ENCODE assay signal across 1 cellular context in genomic region chr13:114030666-114031610, GRCh38.
A peak's percentile ranks its signal among the peaks of the same experiment; 100 is the strongest.
TF ChIP-seq lines count a peak whose summit lies in the region.

No MANE protein-coding gene starts in this region.

TF ChIP-seq in GM12878, 131 proteins besides CTCF, POLR2A, EP300 and RAD21:
- TF ChIP-seq RFX5 (IDR thresholded peaks at IDR 0.05; ENCODE audit: low read depth, low read length), result no peak
- TF ChIP-seq HSF1 (IDR thresholded peaks at IDR 0.05; ENCODE audit: low read depth, low read length), result no peak
- TF ChIP-seq NFXL1 (IDR thresholded peaks at IDR 0.05; ENCODE audit: borderline replicate concordance), result no peak
- TF ChIP-seq HCFC1 (IDR thresholded peaks at IDR 0.05; ENCODE audit: low read length), result no peak
- no peak for TF ChIP-seq BCL11A (IDR thresholded peaks at IDR 0.05; ENCODE audit: low read depth, low read length)
- TF ChIP-seq ZNF622 (IDR thresholded peaks at IDR 0.05), result no peak
- TF ChIP-seq SMARCA5 (IDR thresholded peaks at IDR 0.05), result no peak
- peak; percentile 22 for TF ChIP-seq PBX3 (IDR thresholded peaks at IDR 0.05; ENCODE audit: insufficient replicate concordance, low read depth, low read length)
- no peak for TF ChIP-seq SIX5 (IDR thresholded peaks at IDR 0.05; ENCODE audit: low read depth, low read length, severe bottlenecking)
- no peak for TF ChIP-seq NFIC (IDR thresholded peaks at IDR 0.05; ENCODE audit: low read depth, low read length)
- no peak for TF ChIP-seq MYB (IDR thresholded peaks at IDR 0.05; ENCODE audit: borderline replicate concordance, low read depth, low read length)
- TF ChIP-seq ATF7 (IDR thresholded peaks at IDR 0.05; ENCODE audit: low read depth), result no peak
- no peak for TF ChIP-seq E4F1 (IDR thresholded peaks at IDR 0.05; ENCODE audit: borderline replicate concordance, partially characterized antibody)
- no peak for TF ChIP-seq JUND (IDR thresholded peaks at IDR 0.05; ENCODE audit: low read depth, low read length)
- no peak for TF ChIP-seq CBX3 (IDR thresholded peaks at IDR 0.05; ENCODE audit: borderline replicate concordance, low read depth)
- TF ChIP-seq USF1 (IDR thresholded peaks at IDR 0.05; ENCODE audit: borderline replicate concordance, extremely low read length, insufficient read depth, low read depth, low read length), result no peak
- no peak for TF ChIP-seq SMAD5 (IDR thresholded peaks at IDR 0.05; ENCODE audit: low read depth)
- no peak for TF ChIP-seq SUPT20H (IDR thresholded peaks at IDR 0.05; ENCODE audit: borderline replicate concordance, control insufficient read depth, low read depth, low read length)
- TF ChIP-seq EED (IDR thresholded peaks at IDR 0.05; ENCODE audit: low read depth), result no peak
- no peak for TF ChIP-seq TAF1 (IDR thresholded peaks at IDR 0.05; ENCODE audit: borderline replicate concordance, low read depth, low read length)
- no peak for TF ChIP-seq MEF2B (IDR thresholded peaks at IDR 0.05; ENCODE audit: partially characterized antibody, poor library complexity, severe bottlenecking)
- peak; percentile 72 for TF ChIP-seq BCL3 (IDR thresholded peaks at IDR 0.05; ENCODE audit: borderline replicate concordance, insufficient read depth, low read depth, low read length, poor library complexity, severe bottlenecking)
- no peak for TF ChIP-seq SPI1 (IDR thresholded peaks at IDR 0.05; ENCODE audit: borderline replicate concordance, insufficient read depth, low read depth, low read length)
- TF ChIP-seq MLLT1 (IDR thresholded peaks at IDR 0.05), result no peak
- no peak for TF ChIP-seq EZH2 (IDR thresholded peaks at IDR 0.05; ENCODE audit: borderline replicate concordance, control insufficient read depth, low read depth, low read length)
- TF ChIP-seq NR2C2 (IDR thresholded peaks at IDR 0.05; ENCODE audit: borderline replicate concordance, control insufficient read depth, insufficient read length, low read depth), result peak; percentile 18
